1 cellular context compared by ENCODE assay signal in genomic region chr7:32427769-32428291, GRCh38.
TF ChIP-seq lines count a peak whose summit lies in the region.

No MANE protein-coding gene starts in this region.

TF ChIP-seq in HepG2, 621 proteins besides CTCF, POLR2A, EP300 and RAD21 (continued from another document and continues in another):
- TF ChIP-seq FOXP4 (CRISPR knock-in tag; IDR thresholded peaks at IDR 0.05) (no peak), POLR2AphosphoS5 (IDR thresholded peaks at IDR 0.05; ENCODE audit: low read depth, low read length) (no peak), NFE2 (CRISPR knock-in tag; IDR thresholded peaks at IDR 0.05) (no peak), PHF8 (CRISPR knock-in tag; IDR thresholded peaks at IDR 0.05) (no peak), MAZ (IDR thresholded peaks at IDR 0.05; ENCODE audit: borderline replicate concordance, low read depth, low read length) (no peak), MAZ (CRISPR knock-in tag; IDR thresholded peaks at IDR 0.05; ENCODE audit: low read depth) (peak; percentile 52; the same call in 1 of the 2 replicates), ZSCAN20 (CRISPR knock-in tag; IDR thresholded peaks at IDR 0.05; ENCODE audit: borderline replicate concordance) (0 out of 2 replicates have a peak, but pooled peaks have one; percentile 59), RFXAP (CRISPR knock-in tag; IDR thresholded peaks at IDR 0.05; ENCODE audit: borderline replicate concordance) (peak; percentile 75; the same call in 1 of the 2 replicates), UBTF (CRISPR knock-in tag; IDR thresholded peaks at IDR 0.05) (no peak), EED (CRISPR knock-in tag; IDR thresholded peaks at IDR 0.05) (0 out of 2 replicates have a peak, but pooled peaks have one; percentile 51), ZNF275 (CRISPR knock-in tag; IDR thresholded peaks at IDR 0.05; ENCODE audit: borderline replicate concordance) (no peak), ZFP37 (CRISPR knock-in tag; IDR thresholded peaks at IDR 0.05; ENCODE audit: borderline replicate concordance) (peak; percentile 53; the same call in 1 of the 2 replicates), ZNF781 (CRISPR knock-in tag; IDR thresholded peaks at IDR 0.05; ENCODE audit: borderline replicate concordance, not compliant biosample characterization) (peak; percentile 72), ZNF33A (CRISPR knock-in tag; IDR thresholded peaks at IDR 0.05; ENCODE audit: borderline replicate concordance) (no peak), ZFX (CRISPR knock-in tag; IDR thresholded peaks at IDR 0.05; ENCODE audit: low read depth) (no peak), SAFB2 (CRISPR knock-in tag; IDR thresholded peaks at IDR 0.05; ENCODE audit: borderline replicate concordance, low read depth) (no peak), ZNF574 (CRISPR knock-in tag; IDR thresholded peaks at IDR 0.05) (peak; percentile 75), ZBTB39 (CRISPR knock-in tag; IDR thresholded peaks at IDR 0.05) (no peak), ARID2 (CRISPR knock-in tag; IDR thresholded peaks at IDR 0.05; ENCODE audit: borderline replicate concordance) (no peak), ZNF839 (CRISPR knock-in tag; IDR thresholded peaks at IDR 0.05; ENCODE audit: borderline replicate concordance) (no peak), POLR2AphosphoS2 (IDR thresholded peaks at IDR 0.05; ENCODE audit: low read depth, low read length) (no peak), CEBPG (CRISPR knock-in tag; IDR thresholded peaks at IDR 0.05) (0 out of 2 replicates have a peak, but pooled peaks have one; percentile 27), ZNF724P (CRISPR knock-in tag; IDR thresholded peaks at IDR 0.05; ENCODE audit: borderline replicate concordance) (no peak; the same call in 1 of the 2 replicates), MNT (IDR thresholded peaks at IDR 0.05) (no peak), MTF2 (CRISPR knock-in tag; IDR thresholded peaks at IDR 0.05; ENCODE audit: borderline replicate concordance) (no peak), EEA1 (CRISPR knock-in tag; IDR thresholded peaks at IDR 0.05; ENCODE audit: borderline replicate concordance) (no peak), ZNF180 (CRISPR knock-in tag; IDR thresholded peaks at IDR 0.05; ENCODE audit: borderline replicate concordance, low read depth) (no peak), AKNA (CRISPR knock-in tag; IDR thresholded peaks at IDR 0.05; ENCODE audit: borderline replicate concordance) (peak; percentile 89), GLMP (CRISPR knock-in tag; IDR thresholded peaks at IDR 0.05; ENCODE audit: borderline replicate concordance) (no peak), NR2F2 (IDR thresholded peaks at IDR 0.05; ENCODE audit: borderline replicate concordance, low read depth) (no peak), ZNF281 (CRISPR knock-in tag; IDR thresholded peaks at IDR 0.05; ENCODE audit: borderline replicate concordance) (peak; percentile 72), PREB (CRISPR knock-in tag; IDR thresholded peaks at IDR 0.05) (peak; percentile 78; the same call in 1 of the 2 replicates)
